In genomic region chr17:1737531-1738291, GRCh38 we compare ENCODE assay signal across 12 cellular contexts. TPM values are rescaled to one million over a fixed set of nuclear protein-coding genes. Genes with fewer than 3 reads are reported as not detected.
DNase-seq lines count a peak whose midpoint lies in the region; ATAC-seq and TF ChIP-seq lines count a peak whose summit lies in the region.
"Had no signal": no experiment of that assay in that cellular context is flagged by ENCODE, and none has a peak within 500 bp of the region (broad histone marks: within the 10 kb centered on the region; RNA-seq: fewer than 3 reads in every experiment).

No MANE protein-coding gene starts in this region.

- H2BK5ac ChIP-seq in neuronal stem cell (ENCODE audit: low read length): peak overlapping the region; percentile 66

- H3K9me3 ChIP-seq in duodenal mucosa (ENCODE audit: control insufficient read depth in 1 of 2, low read length in 2 of 2): no peaks in the 10 kb centered on the region
- no peaks in the 10 kb centered on the region for H3K9me3 ChIP-seq in neuronal stem cell (replicated peaks in 1 of 2; ENCODE audit: control insufficient read depth in 2 of 2, insufficient read depth in 1 of 2, low read depth in 1 of 2, low read length in 2 of 2)

- H3K4me1 ChIP-seq in KMS-11 (ENCODE audit: low read depth, poor library complexity, severe bottlenecking) (peaks cover 21% of the 10 kb centered on the region), duodenal mucosa (ENCODE audit: control insufficient read depth in 1 of 2, insufficient read depth in 2 of 2, low read length in 2 of 2) (peaks cover 14 to 15% of the 10 kb centered on the region in 2 donors), neuronal stem cell (ENCODE audit: control insufficient read depth in 2 of 2, insufficient read depth in 1 of 2, low read depth in 1 of 2, low read length in 2 of 2) (peaks cover 5 to 11% of the 10 kb centered on the region in 2 donors)

- H3K4me3 ChIP-seq in KMS-11 (IDR thresholded peaks at IDR 0.05; ENCODE audit: insufficient read depth, low read depth, low read length) (no peak overlapping the region), duodenal mucosa (ENCODE audit: low read depth in 1 of 2, low read length in 2 of 2) (no peak overlapping the region), neuronal stem cell (ENCODE audit: low read length in 2 of 2) (no peak overlapping the region)

- 0 out of 2 replicates have a peak overlapping the region, but pooled peaks have one; percentile 57 for H3K4me2 ChIP-seq in KMS-11
- H3K4me2 ChIP-seq in neuronal stem cell (ENCODE audit: insufficient read depth, low read length, poor library complexity, severe bottlenecking): no peak overlapping the region

- WGBS in neuronal stem cell (ENCODE audit: extremely low coverage in 2 of 2, insufficient read length in 2 of 2, insufficient replicate concordance in 1 of 2), 2 donors: no CpG with 5 or more reads among the region's 21 CpGs

- H4K8ac ChIP-seq in neuronal stem cell (ENCODE audit: low read depth, low read length): no peak overlapping the region

- no peak overlapping the region for H3K14ac ChIP-seq in neuronal stem cell (ENCODE audit: low read length)

- H2BK15ac ChIP-seq in neuronal stem cell (ENCODE audit: low read length): peak overlapping the region; percentile 26

- no peak overlapping the region for H2AFZ ChIP-seq in KMS-11 (ENCODE audit: low read depth)
- no peak overlapping the region for H2AFZ ChIP-seq in neuronal stem cell (ENCODE audit: low read length)

- H3K79me2 ChIP-seq in KMS-11 (ENCODE audit: insufficient read depth, low read depth): no peaks in the 10 kb centered on the region

- no peaks in the 10 kb centered on the region for H3K36me3 ChIP-seq in KMS-11 (ENCODE audit: insufficient read depth)
- H3K36me3 ChIP-seq in duodenal mucosa (ENCODE audit: control insufficient read depth in 1 of 2, insufficient read depth in 2 of 2, low read length in 2 of 2): peaks cover 5 to 37% of the 10 kb centered on the region in 2 donors
- H3K36me3 ChIP-seq in neuronal stem cell (replicated peaks in 1 of 2; ENCODE audit: control insufficient read depth in 2 of 2, insufficient read depth in 2 of 2, low read length in 2 of 2): no peaks in the 10 kb centered on the region

- H2BK12ac ChIP-seq in neuronal stem cell (ENCODE audit: low read length): no peak overlapping the region

- peak overlapping the region; percentile 30 for H3K4ac ChIP-seq in neuronal stem cell (ENCODE audit: low read length)

- H3K9ac ChIP-seq in KMS-11 (no peak overlapping the region), duodenal mucosa (ENCODE audit: low read depth in 1 of 2, low read length in 2 of 2) (no peak overlapping the region), neuronal stem cell (ENCODE audit: low read depth, low read length, poor library complexity) (no peak overlapping the region)

- no peak for TF ChIP-seq CTCF in KMS-11 (conservative IDR thresholded peaks at IDR 0.05; ENCODE audit: low read depth, low read length)

- no peaks in the 10 kb centered on the region for H4K20me1 ChIP-seq in KMS-11 (ENCODE audit: insufficient read depth)

- H3K27me3 ChIP-seq in KMS-11 (ENCODE audit: insufficient read depth, low read depth): no peaks in the 10 kb centered on the region
- no peaks in the 10 kb centered on the region for H3K27me3 ChIP-seq in duodenal mucosa (ENCODE audit: control insufficient read depth in 1 of 2, insufficient read depth in 2 of 2, low read length in 2 of 2)
- no peaks in the 10 kb centered on the region for H3K27me3 ChIP-seq in neuronal stem cell (ENCODE audit: control insufficient read depth in 3 of 3, insufficient read depth in 3 of 3, low read depth in 1 of 3, low read length in 3 of 3)

- no peak for ATAC-seq in GM21526 (IDR thresholded peaks at IDR 0.05; ENCODE audit: low FRiP score, unreplicated experiment)

- H2BK120ac ChIP-seq in neuronal stem cell (ENCODE audit: low read depth, low read length): no peak overlapping the region

- no peak overlapping the region for H3K18ac ChIP-seq in neuronal stem cell (ENCODE audit: low read length)

- H4K91ac ChIP-seq in neuronal stem cell (ENCODE audit: low read depth, low read length, poor library complexity): no peak overlapping the region

- H3K27ac ChIP-seq in KMS-11 (no peak overlapping the region), duodenal mucosa (ENCODE audit: low read depth, low read length) (peak overlapping the region; percentile 18), neuronal stem cell (replicated peaks; ENCODE audit: low read length) (no peak overlapping the region)

- H3K23ac ChIP-seq in neuronal stem cell (ENCODE audit: low read depth, low read length, poor library complexity): no peak overlapping the region

- H2AK5ac ChIP-seq in neuronal stem cell (ENCODE audit: low read depth, low read length): peak overlapping the region; percentile 81

- no peaks in the 10 kb centered on the region for H3K79me1 ChIP-seq in neuronal stem cell (ENCODE audit: low read depth, low read length)

- DNase-seq in neuronal stem cell (ENCODE audit: low spot score) (no peak), NCI-H187 (lab: John Stamatoyannopoulos, UW) (no peak), NCI-H1048 (lab: John Stamatoyannopoulos, UW) (no peak)
- DNase-seq: activated B cell treated with CpG ODN at 0.5 μM for 24 hours, DMS79, glutamatergic neuron, KBM-7, NCI-H1436, NCI-H446 treated with DMSO at 0.1 percent for 48 hours had no signal

RNA-seq across cellular contexts. Expression of gene SERPINF2, which starts 5.0 kb away (rescaled TPM):
- 0.11 TPM for polyA plus RNA-seq in neuronal stem cell (2013, experiment 1 of 2)
- 0.12 TPM for polyA plus RNA-seq in neuronal stem cell (2013, experiment 2 of 2)

RNA-seq across cellular contexts. Expression of gene WDR81, which starts 13.2 kb away (rescaled TPM):
- 2.8 TPM for polyA plus RNA-seq in neuronal stem cell (2013, experiment 1 of 2)
- polyA plus RNA-seq in neuronal stem cell (2013, experiment 2 of 2): 3.3 TPM

RNA-seq across cellular contexts. Expression of gene SERPINF1, which starts 24.1 kb away (rescaled TPM):
- 65.7 TPM for polyA plus RNA-seq in neuronal stem cell (2013, experiment 1 of 2)
- 62.7 TPM for polyA plus RNA-seq in neuronal stem cell (2013, experiment 2 of 2)

RNA-seq across cellular contexts. Expression of gene TLCD2, which starts 27.5 kb away (rescaled TPM):
- polyA plus RNA-seq in neuronal stem cell (2013, experiment 1 of 2): 0.75 TPM
- polyA plus RNA-seq in neuronal stem cell (2013, experiment 2 of 2): 0.72 TPM

RNA-seq across cellular contexts. Expression of gene PRPF8, which starts 53.0 kb away (rescaled TPM):
- polyA plus RNA-seq in neuronal stem cell (2013, experiment 1 of 2): 95.4 TPM
- 97.1 TPM for polyA plus RNA-seq in neuronal stem cell (2013, experiment 2 of 2)
